ENCODE assay signal across 1 cellular context in genomic region chr16:89099905-89100304, GRCh38.
TF ChIP-seq lines count a peak whose summit lies in the region.

No MANE protein-coding gene starts in this region.

TF ChIP-seq in K562, 482 proteins besides CTCF, POLR2A, EP300 and RAD21 (continued from another document):
- TF ChIP-seq ATF3 (IDR thresholded peaks at IDR 0.05) (peak; percentile 42; the same call in 1 of the 2 replicates), ATF3 (CRISPR knock-in tag; conservative IDR thresholded peaks at IDR 0.05) (no peak), ZNF583 (CRISPR knock-in tag; IDR thresholded peaks at IDR 0.05) (no peak)
